In genomic region chr10:117053548-117053947, GRCh38 we compare ENCODE assay signal across 25 cellular contexts.
"Had no signal": no experiment of that assay in that cellular context is flagged by ENCODE, and none has a peak within 500 bp of the region (broad histone marks: within the 10 kb centered on the region; RNA-seq: fewer than 3 reads in every experiment).

No MANE protein-coding gene starts in this region.

- H3K9me3 ChIP-seq: colonic mucosa, mucosa of descending colon, suprapubic skin, thyroid gland, vagina had no signal

- H3K79me2 ChIP-seq: parathyroid adenoma had no signal

- H3K4me3 ChIP-seq: colonic mucosa, esophagus muscularis mucosa, gastroesophageal sphincter, heart left ventricle, left lung, mucosa of descending colon, neural progenitor cell, sigmoid colon, skin epidermis, suprapubic skin, thyroid gland, vagina had no signal

- H2AFZ ChIP-seq: neural progenitor cell, parathyroid adenoma had no signal

- H3K27ac ChIP-seq: colonic mucosa, esophagus muscularis mucosa, foreskin keratinocyte, gastroesophageal sphincter, heart left ventricle, left lung, neural progenitor cell, parathyroid adenoma, sigmoid colon, skin epidermis, suprapubic skin, thyroid gland, vagina had no signal

- DNase-seq: colonic mucosa; effector CD8-positive, alpha-beta T cell; endodermal cell; heart left ventricle; hippocampal formation; left cardiac atrium; left lung; mesenchymal stem cell; mucosa of descending colon; naive B cell; sigmoid colon; stimulated activated CD4-positive, alpha-beta T cell treated with anti-CD3 and anti-CD28 coated beads, Interleukin-15, amount 100 ng/mL, for 24 hours; stimulated activated CD4-positive, alpha-beta T cell treated with anti-CD3 and anti-CD28 coated beads, Interleukin-4, amount 100 ng/mL, for 1 hour; stimulated activated CD8-positive, alpha-beta memory T cell treated with anti-CD3 and anti-CD28 coated beads, Interleukin-4, amount 100 ng/mL, for 48 hours; stimulated activated naive CD4-positive, alpha-beta T cell; stimulated activated naive CD8-positive, alpha-beta T cell treated with anti-CD3 and anti-CD28 coated beads, Interleukin-15, amount 100 ng/mL, for 72 hours; thyroid gland had no signal

- H3K4me2 ChIP-seq: neural progenitor cell had no signal

- H3K36me3 ChIP-seq: colonic mucosa, esophagus muscularis mucosa, gastroesophageal sphincter, heart left ventricle, left lung, neural progenitor cell, sigmoid colon, suprapubic skin, thyroid gland, vagina had no signal

- H3K27me3 ChIP-seq: colonic mucosa, left lung, neural progenitor cell, sigmoid colon, suprapubic skin, thyroid gland, vagina had no signal

- H3K4me1 ChIP-seq: colonic mucosa, esophagus muscularis mucosa, foreskin keratinocyte, gastroesophageal sphincter, heart left ventricle, left lung, neural progenitor cell, parathyroid adenoma, sigmoid colon, suprapubic skin, thyroid gland, vagina had no signal

- H3K9ac ChIP-seq: neural progenitor cell, parathyroid adenoma had no signal
